ENCODE assay signal across 15 cellular contexts in genomic region chr4:95507561-95507960, GRCh38. TPM values are rescaled to one million over a fixed set of nuclear protein-coding genes. Genes with fewer than 3 reads are reported as not detected.
DNase-seq lines count a peak whose midpoint lies in the region; ATAC-seq, FAIRE-seq and TF ChIP-seq lines count a peak whose summit lies in the region.
"Had no signal": no experiment of that assay in that cellular context is flagged by ENCODE, and none has a peak within 500 bp of the region (broad histone marks: within the 10 kb centered on the region; RNA-seq: fewer than 3 reads in every experiment).

No MANE protein-coding gene starts in this region.

- H3K4me3 ChIP-seq in keratinocyte (ENCODE audit: control insufficient read depth in 2 of 3, extremely low read depth in 1 of 3, insufficient read depth in 2 of 3, low read depth in 1 of 3, low read length in 3 of 3) (no peak overlapping the region), smooth muscle cell (no peak overlapping the region)
- H3K4me3 ChIP-seq: BLaER1 treated with 17β-estradiol and CSF1 and Interleukin-3, amounts not matched to agents 10 nM and 100 nM; GM23248 had no signal

- dilution Hi-C loops in keratinocyte (cut with MboI; ENCODE audit: extremely low pct_ligation_motif_present, low sequenced_read_pairs): no loop called here

- H3K4me1 Mint-ChIP-seq in activated CD4-positive, alpha-beta T cell treated with anti-CD3 and anti-CD28 coated beads for 36 hours: peaks cover 6% of the 10 kb centered on the region
- H3K4me1 Mint-ChIP-seq in activated T-helper 17 cell treated with anti-CD3 and anti-CD28 coated beads, Interleukin-2, amount 50 U/mL, for 72 hours: peaks cover 6% of the 10 kb centered on the region
- H3K4me1 Mint-ChIP-seq: CD4-positive, CD25-positive, alpha-beta regulatory T cell had no signal

- H3K4me2 ChIP-seq in keratinocyte (ENCODE audit: control insufficient read depth, extremely low read depth, insufficient read depth, low read depth, low read length): no peak overlapping the region
- H3K4me2 ChIP-seq in smooth muscle cell: peak overlapping the region; percentile 64
- H3K4me2 ChIP-seq: BLaER1 treated with 17β-estradiol and CSF1 and Interleukin-3, amounts not matched to agents 10 nM and 100 nM had no signal

- no peak overlapping the region for H2AFZ ChIP-seq in keratinocyte (ENCODE audit: control insufficient read depth, low read length)
- H2AFZ ChIP-seq in smooth muscle cell (ENCODE audit: low read depth): peak overlapping the region; percentile 1
- H2AFZ ChIP-seq: GM23248 had no signal

- H3K36me3 ChIP-seq in keratinocyte (ENCODE audit: control insufficient read depth in 2 of 2, extremely low read depth in 1 of 2, insufficient read depth in 2 of 2, low read length in 2 of 2) (no peaks in the 10 kb centered on the region), smooth muscle cell (ENCODE audit: low read depth) (no peaks in the 10 kb centered on the region)
- H3K36me3 ChIP-seq: BLaER1 treated with 17β-estradiol and CSF1 and Interleukin-3, amounts not matched to agents 10 nM and 100 nM had no signal

- TF ChIP-seq CTCF in keratinocyte (optimal IDR thresholded peaks at IDR 0.05 in 1 of 3, IDR thresholded peaks at IDR 0.05 in 1 of 3, conservative IDR thresholded peaks at IDR 0.05 in 1 of 3; ENCODE audit: extremely low read depth in 1 of 3, insufficient read depth in 2 of 3, low read length in 3 of 3): no peak
- TF ChIP-seq CTCF in smooth muscle cell (IDR thresholded peaks at IDR 0.05; ENCODE audit: borderline replicate concordance, insufficient read depth, poor library complexity, severe bottlenecking): no peak

- no peak overlapping the region for H3K4me3 Mint-ChIP-seq in activated CD4-positive, alpha-beta T cell treated with anti-CD3 and anti-CD28 coated beads for 36 hours
- no peak overlapping the region for H3K4me3 Mint-ChIP-seq in activated T-helper 17 cell treated with anti-CD3 and anti-CD28 coated beads, Interleukin-2, amount 50 U/mL, for 72 hours
- H3K4me3 Mint-ChIP-seq: CD4-positive, CD25-positive, alpha-beta regulatory T cell had no signal

- no peaks in the 10 kb centered on the region for H3K9me3 Mint-ChIP-seq in activated CD4-positive, alpha-beta T cell treated with anti-CD3 and anti-CD28 coated beads for 36 hours (ENCODE audit: low read depth)
- H3K9me3 Mint-ChIP-seq in activated T-helper 17 cell treated with anti-CD3 and anti-CD28 coated beads, Interleukin-2, amount 50 U/mL, for 72 hours: peaks cover 5% of the 10 kb centered on the region

- ATAC-seq in activated CD4-positive, alpha-beta T cell treated with anti-CD3 and anti-CD28 coated beads for 36 hours: peak; percentile 36
- peak; percentile 85 for ATAC-seq in activated T-helper 17 cell treated with anti-CD3 and anti-CD28 coated beads, Interleukin-2, amount 50 U/mL, for 72 hours (replicated peaks)
- no peak for ATAC-seq in HG02852 (IDR thresholded peaks at IDR 0.05; ENCODE audit: unreplicated experiment)

- intact Hi-C loops in activated CD4-positive, alpha-beta T cell treated with anti-CD3 and anti-CD28 coated beads for 36 hours (cut with DNase I, micrococcal nuclease): loop anchor here (5.0 kb wide), 2 partner anchors 260 to 340 kb away; no protein-coding TSS in a partner anchor

- H3K79me2 ChIP-seq in keratinocyte (ENCODE audit: control insufficient read depth, insufficient read depth, low read length): no peaks in the 10 kb centered on the region
- peaks cover 52% of the 10 kb centered on the region for H3K79me2 ChIP-seq in smooth muscle cell (ENCODE audit: low read depth)

- H3K9ac ChIP-seq in keratinocyte (ENCODE audit: control insufficient read depth, extremely low read depth, insufficient read depth, low read length): no peak overlapping the region
- H3K9ac ChIP-seq in smooth muscle cell (ENCODE audit: low read depth): no peak overlapping the region
- H3K9ac ChIP-seq: BLaER1 treated with 17β-estradiol and CSF1 and Interleukin-3, amounts not matched to agents 10 nM and 100 nM; GM23248 had no signal

- H3K4me1 ChIP-seq in keratinocyte (ENCODE audit: control insufficient read depth, extremely low read depth, insufficient read depth, low read length) (peaks cover 16% of the 10 kb centered on the region), smooth muscle cell (ENCODE audit: low read depth) (peaks cover 29% of the 10 kb centered on the region)
- H3K4me1 ChIP-seq: BLaER1 treated with 17β-estradiol and CSF1 and Interleukin-3, amounts not matched to agents 10 nM and 100 nM had no signal

- POLR2A ChIA-PET in activated CD4-positive, alpha-beta T cell treated with anti-CD3 and anti-CD28 coated beads for 36 hours (lab: Charles Lee): no interaction called here

- no peak overlapping the region for H3K27ac Mint-ChIP-seq in activated CD4-positive, alpha-beta T cell treated with anti-CD3 and anti-CD28 coated beads for 36 hours
- H3K27ac Mint-ChIP-seq in activated T-helper 17 cell treated with anti-CD3 and anti-CD28 coated beads, Interleukin-2, amount 50 U/mL, for 72 hours: no peak overlapping the region
- H3K27ac Mint-ChIP-seq: CD4-positive, CD25-positive, alpha-beta regulatory T cell had no signal

- WGBS in smooth muscle cell (ENCODE audit: low lambda C conversion rate): 73% methylated on average over 5 of the region's 5 CpGs

- H3K27me3 Mint-ChIP-seq in activated CD4-positive, alpha-beta T cell treated with anti-CD3 and anti-CD28 coated beads for 36 hours: peaks cover 6% of the 10 kb centered on the region
- peaks cover 7% of the 10 kb centered on the region for H3K27me3 Mint-ChIP-seq in activated T-helper 17 cell treated with anti-CD3 and anti-CD28 coated beads, Interleukin-2, amount 50 U/mL, for 72 hours
- H3K27me3 Mint-ChIP-seq: CD4-positive, CD25-positive, alpha-beta regulatory T cell had no signal

- H3K9me3 ChIP-seq in keratinocyte (ENCODE audit: control insufficient read depth, low read depth, low read length): no peaks in the 10 kb centered on the region
- no peaks in the 10 kb centered on the region for H3K9me3 ChIP-seq in smooth muscle cell (replicated peaks; ENCODE audit: low read depth)
- H3K9me3 ChIP-seq: BLaER1 treated with 17β-estradiol and CSF1 and Interleukin-3, amounts not matched to agents 10 nM and 100 nM had no signal

- H3F3A ChIP-seq in smooth muscle cell (ENCODE audit: low read depth): peaks cover 21% of the 10 kb centered on the region

- no peaks in the 10 kb centered on the region for H3K9me1 ChIP-seq in keratinocyte (ENCODE audit: control insufficient read depth, extremely low read depth, insufficient read depth, low read length)

- H3K27ac ChIP-seq in keratinocyte (ENCODE audit: control insufficient read depth, insufficient read depth, low read length): no peak overlapping the region
- peak overlapping the region; percentile 84 for H3K27ac ChIP-seq in smooth muscle cell (ENCODE audit: low read depth)
- H3K27ac ChIP-seq: BLaER1 treated with 17β-estradiol and CSF1 and Interleukin-3, amounts not matched to agents 10 nM and 100 nM; GM23248 had no signal

- no peaks in the 10 kb centered on the region for H3K36me3 Mint-ChIP-seq in activated CD4-positive, alpha-beta T cell treated with anti-CD3 and anti-CD28 coated beads for 36 hours (ENCODE audit: low read depth)
- H3K36me3 Mint-ChIP-seq in activated T-helper 17 cell treated with anti-CD3 and anti-CD28 coated beads, Interleukin-2, amount 50 U/mL, for 72 hours (ENCODE audit: low read depth): no peaks in the 10 kb centered on the region
- H3K36me3 Mint-ChIP-seq: CD4-positive, CD25-positive, alpha-beta regulatory T cell had no signal

- FAIRE-seq in keratinocyte (lab: Jason Lieb, UNC): peak; percentile 32
- FAIRE-seq: H54 had no signal

- H4K20me1 ChIP-seq in keratinocyte (ENCODE audit: control insufficient read depth, extremely low read depth, insufficient read depth, low read length): no peaks in the 10 kb centered on the region
- no peaks in the 10 kb centered on the region for H4K20me1 ChIP-seq in smooth muscle cell (ENCODE audit: low read depth)
- H4K20me1 ChIP-seq: BLaER1 treated with 17β-estradiol and CSF1 and Interleukin-3, amounts not matched to agents 10 nM and 100 nM had no signal

- H3K27me3 ChIP-seq in keratinocyte (ENCODE audit: control insufficient read depth, extremely low read depth, insufficient read depth, low read length) (no peaks in the 10 kb centered on the region), smooth muscle cell (ENCODE audit: low read depth) (no peaks in the 10 kb centered on the region)
- H3K27me3 ChIP-seq: BLaER1 treated with 17β-estradiol and CSF1 and Interleukin-3, amounts not matched to agents 10 nM and 100 nM had no signal

- DNase-seq in activated CD4-positive, alpha-beta T cell treated with anti-CD3 and anti-CD28 coated beads for 36 hours: no peak
- DNase-seq in activated CD4-positive, alpha-beta T cell treated with anti-CD3 and anti-CD28 coated beads, Interleukin-2, amount 50 U/mL, for 1 hour: no peak
- DNase-seq in keratinocyte (ENCODE audit: low read depth, low spot score) (no peak), smooth muscle cell (lab: John Stamatoyannopoulos, UW; ENCODE audit: unreplicated experiment) (no peak), HPDE6-E6E7 (ENCODE audit: extremely low spot score) (no peak)
- no peak for DNase-seq in effector CD4-positive, alpha-beta T cell
- DNase-seq: 8988T; CD4-positive, CD25-positive, alpha-beta regulatory T cell; DMS53; GF-D8; GM23248 had no signal

- CTCF ChIA-PET in activated CD4-positive, alpha-beta T cell treated with anti-CD3 and anti-CD28 coated beads for 36 hours (lab: Charles Lee): no interaction called here

RNA-seq across cellular contexts. Expression of gene UNC5C, which starts 41.2 kb away (rescaled TPM):
- total RNA-seq in activated CD4-positive, alpha-beta T cell treated with anti-CD3 and anti-CD28 coated beads for 36 hours: under 1 TPM in 1 of 2 experiments, not detected in 1; 0.07 TPM
- total RNA-seq in activated T-helper 17 cell treated with anti-CD3 and anti-CD28 coated beads, Interleukin-2, amount 50 U/mL, for 72 hours: under 1 TPM in 1 of 2 donors, not detected in 1; 0.13 TPM
- polyA plus RNA-seq in keratinocyte: not detected in 3 replicates
- not detected for polyA plus RNA-seq in keratinocyte (2011; ENCODE audit: low read depth)
- not detected in 2 replicates for polyA plus RNA-seq in keratinocyte (2011; cell fraction: cytosol; rRNA removed)
- polyA plus RNA-seq in keratinocyte (2011; cell fraction: nucleus; rRNA removed): 0.01 TPM in 1 of 2 replicates, not detected in the other
- polyA plus RNA-seq in keratinocyte (2012; ENCODE audit: low replicate concordance): not detected in 2 replicates
- not detected in 3 replicates for polyA minus RNA-seq in keratinocyte
- polyA minus RNA-seq in keratinocyte (2011; cell fraction: cytosol; rRNA and poly(A)+ RNA removed): not detected
- not detected in 2 replicates for polyA minus RNA-seq in keratinocyte (2011; cell fraction: nucleus; rRNA and poly(A)+ RNA removed)
- 15.6 and 15.7 TPM in 2 replicates for total RNA-seq in smooth muscle cell
- 2.0 and 5.7 TPM in 2 replicates for polyA plus RNA-seq in smooth muscle cell
- total RNA-seq: CD4-positive, CD25-positive, alpha-beta regulatory T cell; GM23248 had no signal
- polyA plus RNA-seq: GM23248 had no signal

Comparison
In these comparisons a context has a peak if more than half of its experiments do, and no peak if none do; other contexts are left out.
1. RNA of gene UNC5C, which starts 41.2 kb away (total RNA-seq): 15.6 to 15.7 TPM in smooth muscle cell; 0.13 TPM in activated T-helper 17 cell treated with anti-CD3 and anti-CD28 coated beads, Interleukin-2, amount 50 U/mL, for 72 hours and 0.07 TPM in activated CD4-positive, alpha-beta T cell treated with anti-CD3 and anti-CD28 coated beads for 36 hours; every median in the first group is over 10 times any median in the second.